ENCODE assay signal across 8 cellular contexts in genomic region chr2:46984642-46985476, GRCh38. TPM values are rescaled to one million over a fixed set of nuclear protein-coding genes. Genes with fewer than 3 reads are reported as not detected.
DNase-seq lines count a peak whose midpoint lies in the region; ATAC-seq and TF ChIP-seq lines count a peak whose summit lies in the region.

No MANE protein-coding gene starts in this region.

- TF ChIP-seq CTCF in brain microvascular endothelial cell (IDR thresholded peaks at IDR 0.05; ENCODE audit: low read depth, low read length, missing control alignments): no peak
- TF ChIP-seq CTCF in lung (IDR thresholded peaks at IDR 0.05; ENCODE audit: control extremely low read depth, extremely low read depth): no peak

- ATAC-seq in GM18858 (IDR thresholded peaks at IDR 0.05; ENCODE audit: unreplicated experiment): peak; percentile 41
- ATAC-seq in HG03097 (IDR thresholded peaks at IDR 0.05; ENCODE audit: low FRiP score, unreplicated experiment): peak; percentile 37
- ATAC-seq in SK-N-SH treated with all-trans-retinoic acid at 6 μM for 48 hours: peak; percentile 69
- peak; percentile 76 for ATAC-seq in lung (ENCODE audit: insufficient read depth, low FRiP score)
- ATAC-seq in stimulated activated effector memory CD8-positive, alpha-beta T cell treated with anti-CD3 and anti-CD28 coated beads, Interleukin-12 subunit alpha, Interleukin-12 subunit beta, amount 100 ng/mL, for 72 hours: peak; percentile 89

- peak overlapping the region; percentile 60 for H3K4me3 Mint-ChIP-seq in stimulated activated effector memory CD8-positive, alpha-beta T cell treated with anti-CD3 and anti-CD28 coated beads, Interleukin-12 subunit alpha, Interleukin-12 subunit beta, amount 100 ng/mL, for 72 hours

- peaks cover 56% of the 10 kb centered on the region for H3K36me3 Mint-ChIP-seq in stimulated activated effector memory CD8-positive, alpha-beta T cell treated with anti-CD3 and anti-CD28 coated beads, Interleukin-12 subunit alpha, Interleukin-12 subunit beta, amount 100 ng/mL, for 72 hours

- H3K27ac ChIP-seq in brain microvascular endothelial cell: peak overlapping the region; percentile 89
- peak overlapping the region in 1 of 2 donors; percentile 78 for H3K27ac ChIP-seq in lung (ENCODE audit: low read depth in 1 of 2, low read length in 1 of 2)

- in situ Hi-C loops in brain microvascular endothelial cell (cut with HindIII; ENCODE audit: low pct_ligation_motif_present, low sequenced_read_pairs): no loop called here

- DNase-seq in A172 (ENCODE audit: low spot score) (peak; percentile 99), brain microvascular endothelial cell (peak; percentile 93), lung (ENCODE audit: low spot score) (peak; percentile 81), NCI-H2081 (lab: John Stamatoyannopoulos, UW) (no peak)
- DNase-seq in stimulated activated effector memory CD8-positive, alpha-beta T cell treated with anti-CD3 and anti-CD28 coated beads, Interleukin-12 subunit alpha, Interleukin-12 subunit beta, amount 100 ng/mL, for 72 hours (ENCODE audit: low spot score in 2 of 2): peak in 1 of 2 donors; percentile 71

- H3K4me1 Mint-ChIP-seq in stimulated activated effector memory CD8-positive, alpha-beta T cell treated with anti-CD3 and anti-CD28 coated beads, Interleukin-12 subunit alpha, Interleukin-12 subunit beta, amount 100 ng/mL, for 72 hours: peaks cover 52% of the 10 kb centered on the region

- no peaks in the 10 kb centered on the region for H3K27me3 ChIP-seq in brain microvascular endothelial cell (replicated peaks)
- no peaks in the 10 kb centered on the region for H3K27me3 ChIP-seq in lung (ENCODE audit: control insufficient read depth, insufficient read depth)

- H3K4me3 ChIP-seq in brain microvascular endothelial cell (ENCODE audit: low read depth, low read length): no peak overlapping the region
- no peak overlapping the region for H3K4me3 ChIP-seq in lung

- no peaks in the 10 kb centered on the region for H3K9me3 Mint-ChIP-seq in stimulated activated effector memory CD8-positive, alpha-beta T cell treated with anti-CD3 and anti-CD28 coated beads, Interleukin-12 subunit alpha, Interleukin-12 subunit beta, amount 100 ng/mL, for 72 hours

- H3K36me3 ChIP-seq in brain microvascular endothelial cell (replicated peaks): peaks cover 4% of the 10 kb centered on the region
- H3K36me3 ChIP-seq in lung (ENCODE audit: control insufficient read depth in 2 of 2, insufficient read depth in 2 of 2, low read length in 2 of 2): peaks cover 0 to 13% of the 10 kb centered on the region in 2 donors

- 51 to 54% methylated on average over 12 of the region's 12 CpGs for WGBS in lung, 2 donors

- peaks cover 4 to 37% of the 10 kb centered on the region in 2 donors for H3K4me1 ChIP-seq in lung (ENCODE audit: control insufficient read depth in 2 of 2, insufficient read depth in 2 of 2, low read length in 2 of 2)

- H3K27ac Mint-ChIP-seq in stimulated activated effector memory CD8-positive, alpha-beta T cell treated with anti-CD3 and anti-CD28 coated beads, Interleukin-12 subunit alpha, Interleukin-12 subunit beta, amount 100 ng/mL, for 72 hours: peak overlapping the region; percentile 94

- no peaks in the 10 kb centered on the region for H3K9me3 ChIP-seq in lung (ENCODE audit: control insufficient read depth in 2 of 2, insufficient read depth in 1 of 2, low read length in 1 of 2)

TF ChIP-seq in SK-N-SH treated with all-trans-retinoic acid at 6 μM for 48 hours, 23 proteins besides CTCF, POLR2A, EP300 and RAD21:
- TF ChIP-seq ARNTL (CRISPR knock-in tag; IDR thresholded peaks at IDR 0.05; ENCODE audit: borderline replicate concordance, low read depth) (no peak), SNAI2 (CRISPR knock-in tag; IDR thresholded peaks at IDR 0.05) (no peak), CREB5 (CRISPR knock-in tag; IDR thresholded peaks at IDR 0.05; ENCODE audit: low read depth) (no peak), TOX (CRISPR knock-in tag; IDR thresholded peaks at IDR 0.05; ENCODE audit: borderline replicate concordance) (no peak), CSDC2 (CRISPR knock-in tag; IDR thresholded peaks at IDR 0.05) (no peak), PPARA (CRISPR knock-in tag; IDR thresholded peaks at IDR 0.05; ENCODE audit: borderline replicate concordance) (no peak), ZNF70 (CRISPR knock-in tag; IDR thresholded peaks at IDR 0.05) (no peak), TSHZ2 (CRISPR knock-in tag; IDR thresholded peaks at IDR 0.05) (no peak), ZNF565 (CRISPR knock-in tag; conservative IDR thresholded peaks at IDR 0.05; ENCODE audit: low read depth) (no peak), GLIS3 (CRISPR knock-in tag; IDR thresholded peaks at IDR 0.05) (no peak)

RNA-seq across cellular contexts. Expression of gene TTC7A, which starts 43.8 kb away (rescaled TPM):
- total RNA-seq in A172 (2014; rRNA removed; shearing (Covaris generic)): 14.4 and 22.0 TPM in 2 replicates
- 10 to 100 TPM; 23.6 to 65.9 TPM for total RNA-seq in lung
- 10 to 100 TPM; 30.0 to 30.1 TPM for polyA plus RNA-seq in lung

Comparison
In these comparisons a context has a peak if more than half of its experiments do, and no peak if none do; other contexts are left out.
1. DNase-seq: peak in A172 (single experiment), brain microvascular endothelial cell (single experiment) and lung (single experiment); none in NCI-H2081 (0 of 2).
2. ATAC-seq: peak in every context shown above with its lines; median percentile 89 in stimulated activated effector memory CD8-positive, alpha-beta T cell treated with anti-CD3 and anti-CD28 coated beads, Interleukin-12 subunit alpha, Interleukin-12 subunit beta, amount 100 ng/mL, for 72 hours; 76 in lung; 69 in SK-N-SH treated with all-trans-retinoic acid at 6 μM for 48 hours; 41 in GM18858; 37 in HG03097.